9 cellular contexts compared by ENCODE assay signal in genomic region chr6:99589290-99589672, GRCh38. TPM values are rescaled to one million over a fixed set of nuclear protein-coding genes. Genes with fewer than 3 reads are reported as not detected.
A peak's percentile ranks its signal among the peaks of the same experiment; 100 is the strongest.
DNase-seq lines count a peak whose midpoint lies in the region; FAIRE-seq and TF ChIP-seq lines count a peak whose summit lies in the region.
"Had no signal": no experiment of that assay in that cellular context is flagged by ENCODE, and none has a peak within 500 bp of the region (broad histone marks: within the 10 kb centered on the region; RNA-seq: fewer than 3 reads in every experiment).

No MANE protein-coding gene starts in this region.

- POLR2A ChIA-PET in endothelial cell of umbilical vein (lab: Charles Lee): no interaction called here
- POLR2A ChIA-PET in OCI-LY7 (lab: Charles Lee): interaction anchor here (1.2 kb wide), 1 partner anchor 12 kb away, joined by 3 read pairs; no protein-coding TSS in a partner anchor
- POLR2A ChIA-PET in GM10248 (lab: Yijun Ruan, JAX): no interaction called here

- H3K9me2 ChIP-seq in neural cell (ENCODE audit: insufficient read depth, low read length) (no peaks in the 10 kb centered on the region), OCI-LY7 (ENCODE audit: insufficient read depth, low read length) (no peaks in the 10 kb centered on the region)

- TF ChIP-seq CTCF in HFF-Myc (IDR thresholded peaks at IDR 0.05; ENCODE audit: low read depth, low read length, missing control alignments): no peak
- no peak for TF ChIP-seq CTCF in endothelial cell of umbilical vein (IDR thresholded peaks at IDR 0.05; ENCODE audit: extremely low read depth in 1 of 2, insufficient read depth in 1 of 2, low read depth in 1 of 2, low read length in 2 of 2)
- no peak for TF ChIP-seq CTCF in neural cell (IDR thresholded peaks at IDR 0.05; ENCODE audit: poor library complexity, severe bottlenecking)
- no peak for TF ChIP-seq CTCF in OCI-LY7 (conservative IDR thresholded peaks at IDR 0.05; ENCODE audit: low read length)
- no peak for TF ChIP-seq CTCF in GM10248 (IDR thresholded peaks at IDR 0.05; ENCODE audit: control extremely low read depth, extremely low read depth, low read depth, missing control alignments)

- H3K4me3 ChIP-seq in HFF-Myc (replicated peaks; ENCODE audit: low read depth, low read length) (peak overlapping the region; percentile 40), endothelial cell of umbilical vein (replicated peaks in 1 of 3; ENCODE audit: insufficient read depth in 1 of 3, low read depth in 1 of 3, low read length in 3 of 3) (peak overlapping the region in 2 of 3 experiments; percentile 37 to 40), neural cell (ENCODE audit: low read length) (peak overlapping the region; percentile 78), OCI-LY7 (ENCODE audit: low read depth, low read length, poor library complexity, severe bottlenecking) (no peak overlapping the region)

- no peak for TF ChIP-seq POLR2A in endothelial cell of umbilical vein (IDR thresholded peaks at IDR 0.05; ENCODE audit: low read depth, low read length)

- H3K27me3 ChIP-seq in endothelial cell of umbilical vein (ENCODE audit: control insufficient read depth in 2 of 2, insufficient read depth in 2 of 2, low read length in 2 of 2) (peaks cover 73 to 81% of the 10 kb centered on the region in 2 experiments), neural cell (ENCODE audit: insufficient read depth, low read depth, low read length) (peaks cover 91% of the 10 kb centered on the region)

- CTCF ChIA-PET in endothelial cell of umbilical vein (lab: Charles Lee) (interaction anchor here (1.0 to 4.3 kb wide), 8 partner anchors 14 to 279 kb away, joined by 3 to 27 read pairs (median 4); partner anchors contain the start of gene CCNC), OCI-LY7 (lab: Charles Lee; ENCODE audit: unreplicated experiment) (no interaction called here), GM10248 (lab: Yijun Ruan, JAX) (interaction anchor here (1.0 to 6.1 kb wide), 18 partner anchors 7 to 894 kb away, joined by 3 to 73 read pairs (median 6); partner anchors contain the start of gene CCNC)

- no peaks in the 10 kb centered on the region for H3K9me3 ChIP-seq in endothelial cell of umbilical vein (replicated peaks; ENCODE audit: control insufficient read depth, insufficient read depth, low read length)
- H3K9me3 ChIP-seq in neural cell (ENCODE audit: low read length): no peaks in the 10 kb centered on the region
- no peaks in the 10 kb centered on the region for H3K9me3 ChIP-seq in OCI-LY7 (ENCODE audit: low read length)

- BruUV-seq in endothelial cell of umbilical vein (replicated peaks; lab: Mats Ljungman, UMichigan) (no TSS peak), OCI-LY7 (replicated peaks; lab: Mats Ljungman, UMichigan) (no TSS peak)

- H3K4me1 ChIP-seq in endothelial cell of umbilical vein (ENCODE audit: control insufficient read depth, extremely low read depth, insufficient read depth, low read length): peaks cover 8% of the 10 kb centered on the region
- H3K4me1 ChIP-seq in OCI-LY7 (ENCODE audit: insufficient read depth, low read length, poor library complexity, severe bottlenecking): no peaks in the 10 kb centered on the region

- no peak overlapping the region for H2AFZ ChIP-seq in endothelial cell of umbilical vein (ENCODE audit: low read depth, low read length)
- no peak overlapping the region for H2AFZ ChIP-seq in neural cell (ENCODE audit: low read depth, low read length)
- no peak overlapping the region for H2AFZ ChIP-seq in OCI-LY7 (ENCODE audit: low read length)

- H3K9me1 ChIP-seq in endothelial cell of umbilical vein (replicated peaks; ENCODE audit: control insufficient read depth, extremely low read depth, insufficient read depth, low read length): no peaks in the 10 kb centered on the region

- intact Hi-C loops in endothelial cell of umbilical vein (cut with micrococcal nuclease): loop anchor here (1.0 kb wide), 1 partner anchor 14 kb away; no protein-coding TSS in a partner anchor
- intact Hi-C loops in OCI-LY7 (cut with micrococcal nuclease; ENCODE audit: unreplicated experiment): no loop called here

- H3K79me2 ChIP-seq in endothelial cell of umbilical vein (ENCODE audit: control insufficient read depth, insufficient read depth, low read length) (no peaks in the 10 kb centered on the region), neural cell (replicated peaks; ENCODE audit: insufficient read depth, low read length) (no peaks in the 10 kb centered on the region), OCI-LY7 (ENCODE audit: insufficient read depth, low read depth, low read length) (no peaks in the 10 kb centered on the region)

- H3K27ac ChIP-seq in endothelial cell of umbilical vein (ENCODE audit: insufficient read depth, low read depth, low read length) (no peak overlapping the region), neural cell (ENCODE audit: low read length) (no peak overlapping the region), OCI-LY7 (ENCODE audit: low read depth, low read length, poor library complexity, severe bottlenecking) (no peak overlapping the region)
- H3K27ac ChIP-seq: C4-2B had no signal

- dilution Hi-C loops in endothelial cell of umbilical vein (cut with MboI; ENCODE audit: extremely low pct_ligation_motif_present, low sequenced_read_pairs): no loop called here

- H3K9ac ChIP-seq in endothelial cell of umbilical vein (replicated peaks; ENCODE audit: extremely low read depth, insufficient read depth, low read length) (no peak overlapping the region), neural cell (ENCODE audit: low read length) (peak overlapping the region; percentile 45)

- no peaks in the 10 kb centered on the region for H3K36me3 ChIP-seq in endothelial cell of umbilical vein (ENCODE audit: control insufficient read depth in 2 of 2, extremely low read depth in 1 of 2, insufficient read depth in 2 of 2, low read length in 2 of 2)
- H3K36me3 ChIP-seq in neural cell (ENCODE audit: insufficient read depth, low read length): no peaks in the 10 kb centered on the region
- no peaks in the 10 kb centered on the region for H3K36me3 ChIP-seq in OCI-LY7 (ENCODE audit: insufficient read depth, low read length)

- H4K20me1 ChIP-seq in endothelial cell of umbilical vein (replicated peaks; ENCODE audit: control insufficient read depth, extremely low read depth, insufficient read depth, low read length) (no peaks in the 10 kb centered on the region), neural cell (ENCODE audit: insufficient read depth) (no peaks in the 10 kb centered on the region), OCI-LY7 (ENCODE audit: insufficient read depth, low read length) (no peaks in the 10 kb centered on the region)

- H3K4me2 ChIP-seq in endothelial cell of umbilical vein (ENCODE audit: insufficient read depth, low read length): peak overlapping the region; percentile 72
- H3K4me2 ChIP-seq in neural cell (ENCODE audit: low read length): peak overlapping the region; percentile 78
- H3K4me2 ChIP-seq in OCI-LY7 (ENCODE audit: low read length): no peak overlapping the region; the same call in 1 of the 2 replicates

- H3F3A ChIP-seq in neural cell (ENCODE audit: insufficient read depth, low read length, poor library complexity, severe bottlenecking): no peaks in the 10 kb centered on the region

- TF ChIP-seq RAD21 in neural cell (conservative IDR thresholded peaks at IDR 0.05): no peak

- peak; percentile 22 for DNase-seq in NCI-H1694 treated with DMSO at 0.1 percent for 48 hours (lab: John Stamatoyannopoulos, UW)
- DNase-seq in NCI-H1694 (lab: John Stamatoyannopoulos, UW): no peak
- DNase-seq in HFF-Myc (ENCODE audit: extremely low read depth, low read depth): no peak
- peak; percentile 64 for DNase-seq in NCI-H774 (lab: John Stamatoyannopoulos, UW)
- no peak for DNase-seq in endothelial cell of umbilical vein (ENCODE audit: low read depth, low spot score)
- DNase-seq in OCI-LY7 (ENCODE audit: low spot score): no peak
- DNase-seq in GM10248 (ENCODE audit: extremely low spot score): no peak

- TF ChIP-seq EP300 in neural cell (conservative IDR thresholded peaks at IDR 0.05; ENCODE audit: poor library complexity, severe bottlenecking): no peak

- FAIRE-seq in endothelial cell of umbilical vein (lab: Jason Lieb, UNC): peak; percentile 26

TF ChIP-seq in endothelial cell of umbilical vein, 7 proteins besides CTCF, POLR2A, EP300 and RAD21 (continues in another document):
- TF ChIP-seq EZH2 (IDR thresholded peaks at IDR 0.05; ENCODE audit: borderline replicate concordance, low read depth, low read length, severe bottlenecking) (peak; percentile 83), MYC (IDR thresholded peaks at IDR 0.05; ENCODE audit: low read depth, low read length) (no peak)

RNA-seq across cellular contexts. Expression of gene PRDM13, which starts 17.4 kb away (rescaled TPM):
- not detected in 2 replicates for total RNA-seq in endothelial cell of umbilical vein
- polyA plus RNA-seq in endothelial cell of umbilical vein: not detected in 2 replicates
- not detected in 2 replicates for polyA plus RNA-seq in endothelial cell of umbilical vein (2011; cell fraction: cytosol; rRNA removed)
- polyA plus RNA-seq in endothelial cell of umbilical vein (2011; cell fraction: nucleus; rRNA removed): not detected in 2 replicates
- not detected in 2 replicates for polyA plus RNA-seq in endothelial cell of umbilical vein (2012)
- not detected in 2 replicates for polyA minus RNA-seq in endothelial cell of umbilical vein
- not detected for polyA minus RNA-seq in endothelial cell of umbilical vein (2011; cell fraction: cytosol; rRNA and poly(A)+ RNA removed)
- polyA minus RNA-seq in endothelial cell of umbilical vein (2011; cell fraction: nucleus; rRNA and poly(A)+ RNA removed): not detected in 2 replicates
- polyA plus RNA-seq in neural cell: not detected in 2 replicates
- not detected in 2 replicates for polyA minus RNA-seq in neural cell
- total RNA-seq in OCI-LY7 (2014; rRNA removed; shearing (Covaris generic)): 0.16 TPM in 1 of 2 replicates, not detected in the other
- not detected in 2 replicates for total RNA-seq in OCI-LY7 (2022)

RNA-seq across cellular contexts. Expression of gene CCNC, which starts 20.8 kb away (rescaled TPM):
- total RNA-seq in endothelial cell of umbilical vein (53.1 and 53.5 TPM in 2 replicates), OCI-LY7 (2022) (89.1 and 91.9 TPM in 2 replicates)
- polyA plus RNA-seq in endothelial cell of umbilical vein (13.0 and 18.2 TPM in 2 replicates), neural cell (111 and 117 TPM in 2 replicates)
- 25.9 and 29.7 TPM in 2 replicates for polyA plus RNA-seq in endothelial cell of umbilical vein (2011; cell fraction: cytosol; rRNA removed)
- 42.7 and 58.9 TPM in 2 replicates for polyA plus RNA-seq in endothelial cell of umbilical vein (2011; cell fraction: nucleus; rRNA removed)
- polyA plus RNA-seq in endothelial cell of umbilical vein (2012): 27.1 and 46.4 TPM in 2 replicates
- polyA minus RNA-seq in endothelial cell of umbilical vein (52.7 and 60.8 TPM in 2 replicates), neural cell (75.2 and 226 TPM in 2 replicates)
- 48.6 TPM for polyA minus RNA-seq in endothelial cell of umbilical vein (2011; cell fraction: cytosol; rRNA and poly(A)+ RNA removed)
- polyA minus RNA-seq in endothelial cell of umbilical vein (2011; cell fraction: nucleus; rRNA and poly(A)+ RNA removed): 28.7 and 43.1 TPM in 2 replicates
- total RNA-seq in OCI-LY7 (2014; rRNA removed; shearing (Covaris generic)): 53.4 and 58.4 TPM in 2 replicates

Comparison
In these comparisons a context has a peak if more than half of its experiments do, and no peak if none do; other contexts are left out.
1. DNase-seq: peak in NCI-H1694 treated with DMSO at 0.1 percent for 48 hours (single experiment) and NCI-H774 (single experiment); none in NCI-H1694 (single experiment), HFF-Myc (single experiment), endothelial cell of umbilical vein (single experiment), OCI-LY7 (single experiment) and GM10248 (single experiment).